24 cellular contexts compared by ENCODE assay signal in genomic region chr22:33076368-33076767, GRCh38. TPM values are rescaled to one million over a fixed set of nuclear protein-coding genes. Genes with fewer than 3 reads are reported as not detected.
DNase-seq lines count a peak whose midpoint lies in the region; ATAC-seq and TF ChIP-seq lines count a peak whose summit lies in the region.
"Had no signal": no experiment of that assay in that cellular context is flagged by ENCODE, and none has a peak within 500 bp of the region (broad histone marks: within the 10 kb centered on the region; RNA-seq: fewer than 3 reads in every experiment).

No MANE protein-coding gene starts in this region.

- peaks cover 3% of the 10 kb centered on the region; the same call in 1 of the 2 replicates for H3K4me1 ChIP-seq in GM23248 (ENCODE audit: insufficient read depth)
- H3K4me1 ChIP-seq in mesendoderm (ENCODE audit: control insufficient read depth, low read depth, low read length): no peaks in the 10 kb centered on the region
- no peaks in the 10 kb centered on the region for H3K4me1 ChIP-seq in Karpas-422 (ENCODE audit: low read length)
- H3K4me1 ChIP-seq in aorta (ENCODE audit: control insufficient read depth in 1 of 2, insufficient read depth in 2 of 2, low read length in 2 of 2): no peaks in the 10 kb centered on the region
- H3K4me1 ChIP-seq: body of pancreas, right atrium auricular region, suprapubic skin had no signal

- CTCF ChIA-PET in activated CD4-positive, alpha-beta memory T cell treated with anti-CD3 and anti-CD28 coated beads, Interleukin-2, amount 10 ng/mL, durations not matched to agents 7 days and 5 days (lab: Charles Lee): no interaction called here

- no peak overlapping the region for H3K4me3 Mint-ChIP-seq in activated CD4-positive, alpha-beta memory T cell treated with anti-CD3 and anti-CD28 coated beads, Interleukin-2, amount 10 ng/mL, durations not matched to agents 7 days and 5 days
- H3K4me3 Mint-ChIP-seq: activated CD4-positive, alpha-beta memory T cell treated with anti-CD3 and anti-CD28 coated beads for 36 hours; activated naive CD4-positive, alpha-beta T cell treated with anti-CD3 and anti-CD28 coated beads, Interleukin-2, amount 10 ng/mL, durations not matched to agents 7 days and 5 days; CD4-positive, alpha-beta memory T cell; dendritic cell treated with granulocyte-macrophage colony-stimulating factor and Interleukin-4, amounts not matched to agents 40 ng/mL and 50 ng/mL, for 4 days; WTC11 had no signal

- no peaks in the 10 kb centered on the region for H3K36me3 ChIP-seq in GM23248 (ENCODE audit: low read depth)
- no peaks in the 10 kb centered on the region for H3K36me3 ChIP-seq in mesendoderm (ENCODE audit: control insufficient read depth, insufficient read depth, low read length)
- no peaks in the 10 kb centered on the region for H3K36me3 ChIP-seq in Karpas-422 (ENCODE audit: insufficient read depth, low read length)
- H3K36me3 ChIP-seq in aorta (ENCODE audit: control insufficient read depth in 1 of 2, insufficient read depth in 2 of 2, low read length in 1 of 2): no peaks in the 10 kb centered on the region
- H3K36me3 ChIP-seq: right atrium auricular region, SJSA1, suprapubic skin had no signal

- no peaks in the 10 kb centered on the region for H3K36me3 Mint-ChIP-seq in activated CD4-positive, alpha-beta memory T cell treated with anti-CD3 and anti-CD28 coated beads, Interleukin-2, amount 10 ng/mL, durations not matched to agents 7 days and 5 days (ENCODE audit: low read depth)
- H3K36me3 Mint-ChIP-seq: activated CD4-positive, alpha-beta memory T cell treated with anti-CD3 and anti-CD28 coated beads for 36 hours; activated naive CD4-positive, alpha-beta T cell treated with anti-CD3 and anti-CD28 coated beads, Interleukin-2, amount 10 ng/mL, durations not matched to agents 7 days and 5 days; CD4-positive, alpha-beta memory T cell; WTC11 had no signal

- no peak for TF ChIP-seq CTCF in choroid plexus epithelial cell (conservative IDR thresholded peaks at IDR 0.05; ENCODE audit: low read depth, low read length)

- H3K56ac ChIP-seq in mesendoderm (ENCODE audit: low read length): no peak overlapping the region

- H3K9ac ChIP-seq in GM23248: no peak overlapping the region
- H3K9ac ChIP-seq in mesendoderm (ENCODE audit: low read length): no peak overlapping the region
- H3K9ac ChIP-seq in Karpas-422 (ENCODE audit: low read length): no peak overlapping the region

- no peak overlapping the region for H2BK15ac ChIP-seq in mesendoderm (replicated peaks; ENCODE audit: low read depth)

- H2AK5ac ChIP-seq in mesendoderm (ENCODE audit: low read length): no peak overlapping the region

- no peaks in the 10 kb centered on the region for H3K79me1 ChIP-seq in mesendoderm (ENCODE audit: low read length)

- H3K9me2 ChIP-seq in GM23248 (ENCODE audit: insufficient read depth) (no peaks in the 10 kb centered on the region), Karpas-422 (replicated peaks; ENCODE audit: insufficient read depth, low read length) (no peaks in the 10 kb centered on the region)

- no peak overlapping the region for H2AFZ ChIP-seq in GM23248
- H2AFZ ChIP-seq in Karpas-422 (ENCODE audit: low read length): no peak overlapping the region
- H2AFZ ChIP-seq: PC-9 had no signal

- H3K18ac ChIP-seq in mesendoderm (ENCODE audit: low read length): no peak overlapping the region

- intact Hi-C loops in aorta (cut with DNase I): no loop called here

- H3K4me1 Mint-ChIP-seq in activated CD4-positive, alpha-beta memory T cell treated with anti-CD3 and anti-CD28 coated beads, Interleukin-2, amount 10 ng/mL, durations not matched to agents 7 days and 5 days: no peaks in the 10 kb centered on the region
- H3K4me1 Mint-ChIP-seq: activated naive CD4-positive, alpha-beta T cell treated with anti-CD3 and anti-CD28 coated beads, Interleukin-2, amount 10 ng/mL, durations not matched to agents 7 days and 5 days; CD4-positive, alpha-beta memory T cell; WTC11 had no signal

- in situ Hi-C loops in GM23248 (cut with MboI): no loop called here

- H3K9me3 Mint-ChIP-seq in activated CD4-positive, alpha-beta memory T cell treated with anti-CD3 and anti-CD28 coated beads, Interleukin-2, amount 10 ng/mL, durations not matched to agents 7 days and 5 days: no peaks in the 10 kb centered on the region
- H3K9me3 Mint-ChIP-seq: activated CD4-positive, alpha-beta memory T cell treated with anti-CD3 and anti-CD28 coated beads for 36 hours; dendritic cell treated with granulocyte-macrophage colony-stimulating factor and Interleukin-4, amounts not matched to agents 40 ng/mL and 50 ng/mL, for 4 days had no signal

- POLR2A ChIA-PET in activated CD4-positive, alpha-beta memory T cell treated with anti-CD3 and anti-CD28 coated beads, Interleukin-2, amount 10 ng/mL, durations not matched to agents 7 days and 5 days (lab: Charles Lee): no interaction called here

- peak; percentile 40 for DNase-seq in GM23248
- DNase-seq in OCI-M1 (lab: John Stamatoyannopoulos, UW): peak; percentile 2
- DNase-seq in choroid plexus epithelial cell (ENCODE audit: low read depth): peak; percentile 9
- DNase-seq in mesendoderm: peak; percentile 30
- no peak for DNase-seq in Karpas-422
- DNase-seq in aorta: no peak
- no peak for DNase-seq in activated CD4-positive, alpha-beta memory T cell treated with anti-CD3 and anti-CD28 coated beads, Interleukin-2, amount 10 ng/mL, durations not matched to agents 7 days and 5 days
- DNase-seq: activated CD4-positive, alpha-beta memory T cell treated with anti-CD3 and anti-CD28 coated beads for 36 hours; activated naive CD4-positive, alpha-beta T cell treated with anti-CD3 and anti-CD28 coated beads, Interleukin-2, amount 10 ng/mL, durations not matched to agents 7 days and 5 days; activated T-cell treated with anti-CD3 and anti-CD28 coated beads, Interleukin-2, amount 50 U/mL, for 1 hour; body of pancreas; CD4-positive, alpha-beta memory T cell; EL; NCI-H1694 treated with DMSO at 0.1 percent for 48 hours; nucleus accumbens; PC-9; T-helper 2 cell had no signal

- no peaks in the 10 kb centered on the region for H3K27me3 ChIP-seq in GM23248 (replicated peaks; ENCODE audit: insufficient read depth)
- H3K27me3 ChIP-seq in mesendoderm (ENCODE audit: insufficient read depth, low read length, poor library complexity): no peaks in the 10 kb centered on the region
- H3K27me3 ChIP-seq in Karpas-422 (ENCODE audit: low read length): no peaks in the 10 kb centered on the region
- no peaks in the 10 kb centered on the region for H3K27me3 ChIP-seq in aorta (ENCODE audit: control insufficient read depth in 1 of 2, insufficient read depth in 2 of 2, low read length in 1 of 2)
- H3K27me3 ChIP-seq: body of pancreas, right atrium auricular region, SJSA1 had no signal

- no peak overlapping the region for H3K23ac ChIP-seq in mesendoderm (ENCODE audit: low read length)

- 0 out of 2 replicates have a peak, but pooled peaks cover 7% of the 10 kb centered on the region for H3F3A ChIP-seq in GM23248 (ENCODE audit: insufficient read depth)

- H3K79me2 ChIP-seq in GM23248 (ENCODE audit: insufficient read depth) (no peaks in the 10 kb centered on the region), mesendoderm (ENCODE audit: control insufficient read depth, insufficient read depth, low read length) (no peaks in the 10 kb centered on the region), Karpas-422 (ENCODE audit: low read length) (no peaks in the 10 kb centered on the region)

- H4K8ac ChIP-seq in mesendoderm (ENCODE audit: low read depth, low read length): no peak overlapping the region

- H4K5ac ChIP-seq in mesendoderm (ENCODE audit: low read length): no peak overlapping the region

- no peak overlapping the region for H2BK5ac ChIP-seq in mesendoderm (ENCODE audit: low read length)

- no peaks in the 10 kb centered on the region for H3K27me3 Mint-ChIP-seq in activated CD4-positive, alpha-beta memory T cell treated with anti-CD3 and anti-CD28 coated beads, Interleukin-2, amount 10 ng/mL, durations not matched to agents 7 days and 5 days
- H3K27me3 Mint-ChIP-seq: activated naive CD4-positive, alpha-beta T cell treated with anti-CD3 and anti-CD28 coated beads, Interleukin-2, amount 10 ng/mL, durations not matched to agents 7 days and 5 days had no signal

- H2BK120ac ChIP-seq in mesendoderm (ENCODE audit: low read depth, low read length): no peak overlapping the region

- H3K4ac ChIP-seq in mesendoderm (ENCODE audit: low read depth, low read length): no peak overlapping the region

- H3K27ac ChIP-seq in GM23248: no peak overlapping the region
- H3K27ac ChIP-seq in mesendoderm (ENCODE audit: low read depth, low read length): no peak overlapping the region
- H3K27ac ChIP-seq in Karpas-422 (ENCODE audit: low read length): no peak overlapping the region
- no peak overlapping the region for H3K27ac ChIP-seq in aorta (ENCODE audit: low read depth in 1 of 2, low read length in 2 of 2)
- H3K27ac ChIP-seq: body of pancreas, PC-9, right atrium auricular region, SJSA1, suprapubic skin had no signal

- H4K20me1 ChIP-seq in GM23248 (ENCODE audit: insufficient read depth): no peaks in the 10 kb centered on the region
- H4K20me1 ChIP-seq in Karpas-422 (ENCODE audit: insufficient read depth, low read depth, low read length): no peaks in the 10 kb centered on the region

- H3K4me3 ChIP-seq in GM23248 (no peak overlapping the region), choroid plexus epithelial cell (ENCODE audit: low read depth, low read length) (no peak overlapping the region), mesendoderm (ENCODE audit: low read length) (no peak overlapping the region), Karpas-422 (ENCODE audit: low read length) (no peak overlapping the region), aorta (ENCODE audit: low read length in 2 of 2) (no peak overlapping the region)
- H3K4me3 ChIP-seq: body of pancreas, PC-9, right atrium auricular region, SJSA1, suprapubic skin had no signal

- H3K27ac Mint-ChIP-seq in activated CD4-positive, alpha-beta memory T cell treated with anti-CD3 and anti-CD28 coated beads, Interleukin-2, amount 10 ng/mL, durations not matched to agents 7 days and 5 days: no peak overlapping the region
- H3K27ac Mint-ChIP-seq: activated CD4-positive, alpha-beta memory T cell treated with anti-CD3 and anti-CD28 coated beads for 36 hours; activated naive CD4-positive, alpha-beta T cell treated with anti-CD3 and anti-CD28 coated beads, Interleukin-2, amount 10 ng/mL, durations not matched to agents 7 days and 5 days; CD4-positive, alpha-beta memory T cell; dendritic cell treated with granulocyte-macrophage colony-stimulating factor and Interleukin-4, amounts not matched to agents 40 ng/mL and 50 ng/mL, for 4 days; WTC11 had no signal

- no peak overlapping the region for H3K4me2 ChIP-seq in GM23248 (ENCODE audit: unreplicated experiment)
- H3K4me2 ChIP-seq in mesendoderm (ENCODE audit: low read length): no peak overlapping the region
- no peak overlapping the region for H3K4me2 ChIP-seq in Karpas-422 (ENCODE audit: low read depth, low read length, poor library complexity, severe bottlenecking)
- H3K4me2 ChIP-seq: PC-9 had no signal

- ATAC-seq in aorta (ENCODE audit: low FRiP score): no peak
- ATAC-seq: body of pancreas, left lobe of liver, WTC11 had no signal

- 0 to 6% methylated on average over 1 of the region's 1 CpG for WGBS in GM23248 (ENCODE audit: low coverage in 1 of 2, low lambda C conversion rate in 2 of 2, missing lambda C conversion rate in 2 of 2), 2 experiments
- no CpG with 5 or more reads among the region's 1 CpG for WGBS in mesendoderm (ENCODE audit: extremely low coverage, insufficient coverage, low lambda C conversion rate)
- WGBS in aorta, 2 donors: 10 to 16% methylated on average over 1 of the region's 1 CpG

- H3K9me3 ChIP-seq in GM23248 (ENCODE audit: low read depth) (no peaks in the 10 kb centered on the region), Karpas-422 (ENCODE audit: low read length) (no peaks in the 10 kb centered on the region), aorta (ENCODE audit: control insufficient read depth, low read length) (peaks cover 4% of the 10 kb centered on the region)
- H3K9me3 ChIP-seq: body of pancreas, right atrium auricular region, SJSA1, suprapubic skin had no signal

RNA-seq across cellular contexts. Expression of gene SYN3, which starts 18.2 kb away (rescaled TPM):
- not detected in 2 replicates for total RNA-seq in GM23248 (2014; rRNA removed; shearing (Covaris generic))
- polyA plus RNA-seq in GM23248 (2016; fragmentation: Nextera tagmentation; extraction: Ambion mirVana) (0.39 and 0.75 TPM in 2 replicates), aorta (1 to 10 TPM in 1 of 2 donors, not detected in 1; 2.1 TPM)
- 2.6 TPM for polyA plus RNA-seq in mesendoderm (2013, experiment 1 of 2)
- polyA plus RNA-seq in mesendoderm (2013, experiment 2 of 2): 3.0 TPM
- total RNA-seq in Karpas-422 (2014; rRNA removed; shearing (Covaris generic); ENCODE audit: low replicate concordance): not detected in 2 replicates
- under 1 TPM; 0.49 to 0.69 TPM for total RNA-seq in aorta
- total RNA-seq in activated CD4-positive, alpha-beta memory T cell treated with anti-CD3 and anti-CD28 coated beads, Interleukin-2, amount 10 ng/mL, durations not matched to agents 7 days and 5 days: not detected
- total RNA-seq: activated CD4-positive, alpha-beta memory T cell treated with anti-CD3 and anti-CD28 coated beads for 36 hours; body of pancreas; CD4-positive, alpha-beta memory T cell; endothelial cell of umbilical vein; SJSA1 had no signal
- polyA plus RNA-seq: CD4-positive, alpha-beta memory T cell; endothelial cell of umbilical vein had no signal

Comparison
In these comparisons a context has a peak if more than half of its experiments do, and no peak if none do; other contexts are left out.
1. DNase-seq: peak in GM23248 (single experiment), OCI-M1 (single experiment), choroid plexus epithelial cell (single experiment) and mesendoderm (single experiment); none in Karpas-422 (single experiment), aorta (0 of 2) and activated CD4-positive, alpha-beta memory T cell treated with anti-CD3 and anti-CD28 coated beads, Interleukin-2, amount 10 ng/mL, durations not matched to agents 7 days and 5 days (single experiment).